Comparison of ENCODE assay signal across 16 cellular contexts in the genomic region with DNA sequence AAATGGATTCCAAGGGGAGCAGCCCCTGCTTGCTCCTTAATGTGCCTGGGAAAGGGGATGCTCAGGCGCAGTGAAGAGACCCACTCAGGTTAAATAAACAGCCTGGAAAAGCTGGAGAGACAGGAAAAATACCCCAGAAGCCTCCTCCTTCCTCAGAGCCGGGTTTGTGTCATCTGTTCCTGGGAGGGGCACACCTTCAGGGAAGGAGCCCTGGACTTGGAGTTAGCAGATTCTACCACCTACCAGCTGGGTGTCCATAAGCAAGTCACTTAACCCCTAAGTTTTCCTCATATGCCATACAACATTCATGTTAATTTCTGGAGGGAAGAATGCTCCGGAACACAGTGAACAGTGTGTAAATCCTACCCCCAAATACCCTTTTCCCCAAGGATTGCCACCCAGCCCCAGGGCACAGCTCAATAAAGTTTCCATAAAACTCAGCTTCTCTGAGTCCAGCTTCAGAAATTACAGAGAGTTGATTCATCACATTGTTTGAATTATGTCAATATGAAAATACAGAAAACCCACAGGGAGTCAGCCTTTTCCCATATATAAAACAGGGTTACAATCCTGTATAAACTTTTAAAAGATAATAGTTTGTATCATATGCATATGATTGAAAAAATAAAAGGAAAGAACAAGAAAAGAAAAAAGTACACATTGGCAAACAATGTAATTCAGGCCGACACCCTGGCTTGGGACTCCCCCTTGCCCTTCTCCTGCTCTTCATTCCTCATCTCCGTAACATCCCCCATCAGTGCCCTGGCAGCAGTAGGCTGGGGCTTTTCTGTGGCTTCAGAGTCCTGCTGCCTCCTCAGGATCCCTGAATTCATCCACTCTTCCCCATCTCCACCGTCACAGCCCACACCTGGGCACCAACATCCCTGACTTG.
DNase-seq lines count a peak whose midpoint lies in the region; ATAC-seq, FAIRE-seq and TF ChIP-seq lines count a peak whose summit lies in the region.
"Had no signal": no experiment of that assay in that cellular context is flagged by ENCODE, and none has a peak within 500 bp of the region (broad histone marks: within the 10 kb centered on the region; RNA-seq: fewer than 3 reads in every experiment).

No MANE protein-coding gene starts in this region.

- in situ Hi-C loops in astrocyte of the spinal cord (cut with HindIII; ENCODE audit: low sequenced_read_pairs): no loop called here

- H2AFZ ChIP-seq in hepatocyte: no peak overlapping the region

- peaks cover 58% of the 10 kb centered on the region for H3K4me1 ChIP-seq in A549
- H3K4me1 ChIP-seq in hepatocyte (ENCODE audit: insufficient read depth): peaks cover 43% of the 10 kb centered on the region

- H3K36me3 ChIP-seq in hepatocyte (replicated peaks; ENCODE audit: insufficient read depth, low read depth): no peaks in the 10 kb centered on the region
- H3K36me3 ChIP-seq: tibial nerve had no signal

- no peaks in the 10 kb centered on the region for H3K9me2 ChIP-seq in hepatocyte (replicated peaks; ENCODE audit: insufficient read depth)

- 0% methylated on average over 5 of the region's 6 CpGs for WGBS in A549 (ENCODE audit: missing lambda C conversion rate)
- 67% methylated on average over 6 of the region's 6 CpGs for WGBS in hepatocyte (ENCODE audit: low lambda C conversion rate, missing lambda C conversion rate)

- peak; percentile 30; the same call in 1 of the 3 replicates for TF ChIP-seq CTCF in A549 (IDR thresholded peaks at IDR 0.05)
- no peak for TF ChIP-seq CTCF in astrocyte of the spinal cord (IDR thresholded peaks at IDR 0.05; ENCODE audit: low read depth, low read length)
- TF ChIP-seq CTCF in hepatocyte (IDR thresholded peaks at IDR 0.05; ENCODE audit: poor library complexity): peak; percentile 19

- H3K9me3 ChIP-seq in A549 (no peaks in the 10 kb centered on the region), hepatocyte (ENCODE audit: low read depth) (no peaks in the 10 kb centered on the region)
- H3K9me3 ChIP-seq: tibial nerve had no signal

- TF ChIP-seq EP300 in A549 (IDR thresholded peaks at IDR 0.05): peak; percentile 46 to 51; a peak in 3 of 5 replicates

- peak overlapping the region; percentile 89 to 97 for H3K27ac ChIP-seq in A549
- H3K27ac ChIP-seq in hepatocyte: peak overlapping the region; percentile 24
- H3K27ac ChIP-seq: tibial nerve had no signal

- TF ChIP-seq POLR2A in A549 (IDR thresholded peaks at IDR 0.05; ENCODE audit: low read length): no peak

- no peaks in the 10 kb centered on the region for H3K27me3 ChIP-seq in hepatocyte
- H3K27me3 ChIP-seq: tibial nerve had no signal

- DNase-seq in A549 (ENCODE audit: low read depth in 1 of 2, low spot score in 1 of 2) (peak; percentile 44 to 78), HS-5 (ENCODE audit: low read depth) (peak; percentile 32), astrocyte of the spinal cord (ENCODE audit: low read depth, low spot score) (peak; percentile 52), hepatocyte (ENCODE audit: low spot score) (no peak), NCI-H82 (lab: John Stamatoyannopoulos, UW) (no peak)
- DNase-seq in activated effector memory CD4-positive, alpha-beta T cell treated with anti-CD3 and anti-CD28 coated beads, Interleukin-2, amount 50 U/mL, for 16 hours: no peak
- DNase-seq: ACHN; activated CD4-positive, alpha-beta T cell treated with anti-CD3 and anti-CD28 coated beads, Interleukin-2, amount 50 U/mL, for 4 hours; activated effector memory CD4-positive, alpha-beta T cell treated with Interleukin-2 at 50 U/mL for 16 hours; NCI-H1417 treated with DMSO at 0.1 percent for 48 hours; NCI-H524 treated with DMSO at 0.1 percent for 48 hours had no signal

- peak; percentile 32 to 73 for TF ChIP-seq RAD21 in A549 (conservative IDR thresholded peaks at IDR 0.05 in 1 of 2, IDR thresholded peaks at IDR 0.05 in 1 of 2)

- H3K4me2 ChIP-seq in A549 (peak overlapping the region; percentile 89), hepatocyte (no peak overlapping the region)

- H3K79me2 ChIP-seq in hepatocyte: no peaks in the 10 kb centered on the region

- ATAC-seq in A549 (peak; percentile 85 to 90), GM19035 (IDR thresholded peaks at IDR 0.05; ENCODE audit: unreplicated experiment) (no peak), GM18873 (IDR thresholded peaks at IDR 0.05; ENCODE audit: low FRiP score, unreplicated experiment) (no peak)
- ATAC-seq: GM12878, HepG2 had no signal

- POLR2A ChIA-PET in A549 (lab: Yijun Ruan, JAX): interaction anchor here (1.0 to 1.8 kb wide), 4 partner anchors 59 to 1072 kb away, joined by 3 to 9 read pairs (median 4); a partner anchor contains a TSS

- H4K20me1 ChIP-seq in hepatocyte (ENCODE audit: insufficient read depth, poor library complexity, severe bottlenecking): no peaks in the 10 kb centered on the region

- CTCF ChIA-PET in A549 (lab: Yijun Ruan, JAX): interaction anchor here (0.8 to 2.1 kb wide), 5 partner anchors 59 to 1078 kb away, joined by 3 to 6 read pairs (median 5); a partner anchor contains a TSS

- H3K4me3 ChIP-seq in A549 (peak overlapping the region; percentile 26; the same call in 1 of the 3 replicates), astrocyte of the spinal cord (ENCODE audit: low read depth, low read length) (no peak overlapping the region), hepatocyte (no peak overlapping the region)
- H3K4me3 ChIP-seq: GM12878, tibial nerve had no signal

- FAIRE-seq in A549 (lab: Jason Lieb, UNC): no peak
- FAIRE-seq: GM12878, HepG2 had no signal

TF ChIP-seq in A549, 52 proteins besides CTCF, POLR2A, EP300 and RAD21:
- TF ChIP-seq, protein P1, sequence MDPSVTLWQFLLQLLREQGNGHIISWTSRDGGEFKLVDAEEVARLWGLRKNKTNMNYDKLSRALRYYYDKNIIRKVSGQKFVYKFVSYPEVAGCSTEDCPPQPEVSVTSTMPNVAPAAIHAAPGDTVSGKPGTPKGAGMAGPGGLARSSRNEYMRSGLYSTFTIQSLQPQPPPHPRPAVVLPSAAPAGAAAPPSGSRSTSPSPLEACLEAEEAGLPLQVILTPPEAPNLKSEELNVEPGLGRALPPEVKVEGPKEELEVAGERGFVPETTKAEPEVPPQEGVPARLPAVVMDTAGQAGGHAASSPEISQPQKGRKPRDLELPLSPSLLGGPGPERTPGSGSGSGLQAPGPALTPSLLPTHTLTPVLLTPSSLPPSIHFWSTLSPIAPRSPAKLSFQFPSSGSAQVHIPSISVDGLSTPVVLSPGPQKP (IDR thresholded peaks at IDR 0.05; ENCODE audit: low read depth, low read length): no peak
- TF ChIP-seq JUNB (IDR thresholded peaks at IDR 0.05) (peak; percentile 52; the same call in 1 of the 2 replicates), CBX8 (IDR thresholded peaks at IDR 0.05) (no peak), JUN (IDR thresholded peaks at IDR 0.05) (peak in 1 of 2 experiments; percentile 40; a peak in 2 of 5 replicates), GATA3 (IDR thresholded peaks at IDR 0.05; ENCODE audit: borderline replicate concordance) (peak; percentile 75; the same call in 1 of the 2 replicates), SMC3 (IDR thresholded peaks at IDR 0.05) (peak; percentile 56), CEBPB (IDR thresholded peaks at IDR 0.05) (peak in 1 of 2 experiments; percentile 40; a peak in 1 of 4 replicates), FOSL2 (IDR thresholded peaks at IDR 0.05) (peak; percentile 71; the same call in 1 of the 2 replicates), FOSL2 (CRISPR knock-in tag; IDR thresholded peaks at IDR 0.05) (peak; percentile 76), RFX5 (IDR thresholded peaks at IDR 0.05) (peak; percentile 67)
- TF ChIP-seq, protein P2, sequence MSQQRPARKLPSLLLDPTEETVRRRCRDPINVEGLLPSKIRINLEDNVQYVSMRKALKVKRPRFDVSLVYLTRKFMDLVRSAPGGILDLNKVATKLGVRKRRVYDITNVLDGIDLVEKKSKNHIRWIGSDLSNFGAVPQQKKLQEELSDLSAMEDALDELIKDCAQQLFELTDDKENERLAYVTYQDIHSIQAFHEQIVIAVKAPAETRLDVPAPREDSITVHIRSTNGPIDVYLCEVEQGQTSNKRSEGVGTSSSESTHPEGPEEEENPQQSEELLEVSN (IDR thresholded peaks at IDR 0.05; ENCODE audit: borderline replicate concordance, low read depth): peak; percentile 33; the same call in 1 of the 2 replicates
- TF ChIP-seq, protein P3, sequence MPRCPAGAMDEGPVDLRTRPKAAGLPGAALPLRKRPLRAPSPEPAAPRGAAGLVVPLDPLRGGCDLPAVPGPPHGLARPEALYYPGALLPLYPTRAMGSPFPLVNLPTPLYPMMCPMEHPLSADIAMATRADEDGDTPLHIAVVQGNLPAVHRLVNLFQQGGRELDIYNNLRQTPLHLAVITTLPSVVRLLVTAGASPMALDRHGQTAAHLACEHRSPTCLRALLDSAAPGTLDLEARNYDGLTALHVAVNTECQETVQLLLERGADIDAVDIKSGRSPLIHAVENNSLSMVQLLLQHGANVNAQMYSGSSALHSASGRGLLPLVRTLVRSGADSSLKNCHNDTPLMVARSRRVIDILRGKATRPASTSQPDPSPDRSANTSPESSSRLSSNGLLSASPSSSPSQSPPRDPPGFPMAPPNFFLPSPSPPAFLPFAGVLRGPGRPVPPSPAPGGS (IDR thresholded peaks at IDR 0.05): peak; percentile 58; the same call in 1 of the 3 replicates
- TF ChIP-seq, protein P4, sequence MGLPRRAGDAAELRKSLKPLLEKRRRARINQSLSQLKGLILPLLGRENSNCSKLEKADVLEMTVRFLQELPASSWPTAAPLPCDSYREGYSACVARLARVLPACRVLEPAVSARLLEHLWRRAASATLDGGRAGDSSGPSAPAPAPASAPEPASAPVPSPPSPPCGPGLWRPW (IDR thresholded peaks at IDR 0.05): no peak
- TF ChIP-seq, protein P5, sequence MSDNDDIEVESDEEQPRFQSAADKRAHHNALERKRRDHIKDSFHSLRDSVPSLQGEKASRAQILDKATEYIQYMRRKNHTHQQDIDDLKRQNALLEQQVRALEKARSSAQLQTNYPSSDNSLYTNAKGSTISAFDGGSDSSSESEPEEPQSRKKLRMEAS (IDR thresholded peaks at IDR 0.05): 0 out of 2 replicates have a peak, but pooled peaks have one; percentile 33

Comparison
In these comparisons a context has a peak if more than half of its experiments do, and no peak if none do; other contexts are left out.
1. ATAC-seq: peak in A549 (2 of 2); none in GM19035 (single experiment) and GM18873 (single experiment).
2. DNase-seq: peak in A549 (2 of 2), HS-5 (single experiment) and astrocyte of the spinal cord (single experiment); none in hepatocyte (single experiment), NCI-H82 (single experiment) and activated effector memory CD4-positive, alpha-beta T cell treated with anti-CD3 and anti-CD28 coated beads, Interleukin-2, amount 50 U/mL, for 16 hours (single experiment).